ENCODE assay signal across 10 cellular contexts in the genomic region with DNA sequence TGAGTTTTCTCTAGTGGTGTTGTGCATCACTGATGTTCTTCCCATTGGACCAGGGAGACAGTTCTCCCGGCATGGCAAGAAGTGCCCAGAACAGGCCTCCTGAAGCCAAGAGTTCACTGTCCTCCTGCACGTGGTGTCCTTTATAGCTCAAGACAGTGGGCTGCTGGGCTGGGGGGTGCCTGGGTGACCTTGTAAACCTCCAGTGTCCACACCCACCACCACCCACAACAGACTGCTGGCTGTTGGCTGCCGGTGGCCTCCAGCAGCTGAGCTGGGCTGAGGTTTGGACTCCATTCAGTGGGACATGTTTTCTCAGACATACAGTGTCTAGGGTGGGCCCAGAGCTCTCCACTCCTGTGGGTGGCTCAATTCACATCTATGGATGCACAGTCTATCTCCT. TPM values are rescaled to one million over a fixed set of nuclear protein-coding genes. Genes with fewer than 3 reads are reported as not detected.
A peak's percentile ranks its signal among the peaks of the same experiment; 100 is the strongest.
DNase-seq lines count a peak whose midpoint lies in the region; TF ChIP-seq lines count a peak whose summit lies in the region.
"Had no signal": no experiment of that assay in that cellular context is flagged by ENCODE, and none has a peak within 500 bp of the region (broad histone marks: within the 10 kb centered on the region; RNA-seq: fewer than 3 reads in every experiment).

No MANE protein-coding gene starts in this region.

- POLR2A ChIA-PET in PC-9 (lab: Charles Lee; ENCODE audit: unreplicated experiment) = interaction anchor here (1.0 kb wide), 1 partner anchor 13 kb away, joined by 3 read pairs; no protein-coding TSS in a partner anchor

- H3K4me2 ChIP-seq in PC-9 = peak overlapping the region; percentile 95

- intact Hi-C loops in PC-9 (cut with micrococcal nuclease; ENCODE audit: unreplicated experiment) (no loop called here), esophagus squamous epithelium (cut with DNase I) (no loop called here)

- no peak for TF ChIP-seq POLR2A in esophagus squamous epithelium (IDR thresholded peaks at IDR 0.05)

- H4K20me1 ChIP-seq in PC-9 (ENCODE audit: insufficient read depth) = peaks cover 4% of the 10 kb centered on the region

- H3K4me1 ChIP-seq in ES-I3 (ENCODE audit: insufficient read depth, low read length) (peaks cover 51% of the 10 kb centered on the region), PC-9 (replicated peaks; ENCODE audit: insufficient read depth) (peaks cover 64% of the 10 kb centered on the region), esophagus squamous epithelium (peaks cover 48 to 91% (median 59%) of the 10 kb centered on the region in 3 donors)

- peak overlapping the region; percentile 93; the same call in 1 of the 2 replicates for H3K9ac ChIP-seq in ES-I3 (ENCODE audit: low read depth, low read length)

- H3F3A ChIP-seq in PC-9 (ENCODE audit: insufficient read depth, low read depth) = peaks cover 50% of the 10 kb centered on the region

- H3K27ac ChIP-seq in PC-9 (no peak overlapping the region), esophagus squamous epithelium (peak overlapping the region; percentile 95 to 100 (median 98))

- H2AFZ ChIP-seq in PC-9 = no peak overlapping the region

- DNase-seq in PC-9 = no peak
- no peak for DNase-seq in esophagus squamous epithelium (lab: John Stamatoyannopoulos, UW)
- DNase-seq in retinal pigment epithelial cell (ENCODE audit: low read depth) = no peak
- DNase-seq in occipital lobe (lab: John Stamatoyannopoulos, UW) = no peak
- no peak for DNase-seq in AG08396 (ENCODE audit: low spot score)
- DNase-seq in SIG-M5 (lab: John Stamatoyannopoulos, UW) = no peak
- no peak for DNase-seq in GDM1 (lab: John Stamatoyannopoulos, UW)
- DNase-seq: nucleus accumbens; stimulated activated naive CD4-positive, alpha-beta T cell treated with Interleukin-2 at 50 U/mL for 16 hours had no signal

- BruUV-seq in PC-9 (replicated peaks; lab: Mats Ljungman, UMichigan) = no TSS peak

- peaks cover 68% of the 10 kb centered on the region for H3K79me2 ChIP-seq in PC-9 (ENCODE audit: low read depth)

- 66 to 100% methylated on average over 1 to 2 of the region's 3 CpGs for WGBS in esophagus squamous epithelium, 2 donors

- H3K36me3 ChIP-seq in ES-I3 (ENCODE audit: insufficient read depth, low read length) = peaks cover 3% of the 10 kb centered on the region
- H3K36me3 ChIP-seq in PC-9 (ENCODE audit: low read depth) = no peaks in the 10 kb centered on the region
- H3K36me3 ChIP-seq in esophagus squamous epithelium = no peaks in the 10 kb centered on the region

- CTCF ChIA-PET in PC-9 (lab: Charles Lee) = no interaction called here

- H3K27me3 ChIP-seq in PC-9 (ENCODE audit: insufficient read depth, low read depth) = no peaks in the 10 kb centered on the region
- no peaks in the 10 kb centered on the region for H3K27me3 ChIP-seq in esophagus squamous epithelium

- H3K4me3 ChIP-seq in PC-9 (peak overlapping the region; percentile 97; the same call in 1 of the 2 replicates), esophagus squamous epithelium (peak overlapping the region; percentile 85 to 96 (median 96)), retinal pigment epithelial cell (ENCODE audit: low read length) (peak overlapping the region; percentile 93)

- H3K9me3 ChIP-seq in ES-I3 (ENCODE audit: control insufficient read depth, insufficient read depth, low read length) (no peaks in the 10 kb centered on the region), PC-9 (ENCODE audit: insufficient read depth, low read depth) (no peaks in the 10 kb centered on the region), esophagus squamous epithelium (no peaks in the 10 kb centered on the region)

- no peaks in the 10 kb centered on the region for H3K9me2 ChIP-seq in PC-9 (ENCODE audit: insufficient read depth)

- no peak for TF ChIP-seq CTCF in PC-9 (conservative IDR thresholded peaks at IDR 0.05)
- no peak for TF ChIP-seq CTCF in esophagus squamous epithelium (IDR thresholded peaks at IDR 0.05)
- TF ChIP-seq CTCF in retinal pigment epithelial cell (conservative IDR thresholded peaks at IDR 0.05; ENCODE audit: low read depth, low read length) = no peak

RNA-seq across cellular contexts. Expression of gene HK1, which starts 42.2 kb away (rescaled TPM):
- total RNA-seq in PC-9 (2021) = 128 and 140 TPM in 2 replicates
- 100 to 1,000 TPM; 130 to 189 (median 142) TPM for total RNA-seq in esophagus squamous epithelium
- 98.4 TPM for total RNA-seq in occipital lobe
